Comparison of ENCODE assay signal across 8 cellular contexts in the genomic region with DNA sequence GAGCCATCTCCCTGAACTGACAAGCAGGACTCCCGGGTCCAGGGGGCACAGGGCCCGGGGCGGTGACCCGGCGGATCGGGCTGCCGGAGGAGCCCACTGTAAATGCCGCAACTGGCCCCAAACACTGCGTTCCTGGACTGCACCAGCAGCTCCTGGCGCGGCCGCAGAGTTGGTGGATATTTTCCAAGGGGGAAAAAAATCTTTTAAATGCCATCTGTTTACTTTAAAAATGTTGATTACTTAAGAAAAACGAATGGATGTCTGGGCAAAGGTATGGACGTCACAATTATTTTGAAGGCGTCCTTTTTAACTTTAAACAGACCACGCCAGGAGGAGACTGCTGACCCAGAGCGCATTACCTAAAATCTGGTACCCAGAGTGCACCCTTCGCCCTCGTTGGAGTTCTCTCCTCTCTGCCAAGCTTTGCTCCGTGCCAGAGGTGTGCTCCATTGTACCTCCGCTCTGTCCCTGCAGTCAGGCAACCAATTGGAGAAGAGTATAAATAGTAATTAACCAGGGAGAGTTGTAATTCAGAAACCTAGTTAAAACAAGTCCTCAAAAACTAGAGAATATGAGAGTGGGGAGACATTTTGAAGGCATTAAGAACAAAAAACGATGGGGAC. TPM values are rescaled to one million over a fixed set of nuclear protein-coding genes. Genes with fewer than 3 reads are reported as not detected.
A peak's percentile ranks its signal among the peaks of the same experiment; 100 is the strongest.
DNase-seq lines count a peak whose midpoint lies in the region; ATAC-seq and TF ChIP-seq lines count a peak whose summit lies in the region.

No MANE protein-coding gene starts in this region.

- H3K27ac Mint-ChIP-seq in GM23338 (no peak overlapping the region), progenitor cell of endocrine pancreas (peak overlapping the region; percentile 33)
- peak overlapping the region; percentile 51 for H3K27ac Mint-ChIP-seq in activated CD4-positive, alpha-beta memory T cell treated with anti-CD3 and anti-CD28 coated beads, Interleukin-2, amount 10 ng/mL, durations not matched to agents 7 days and 5 days

- peaks cover 66% of the 10 kb centered on the region for H3K27me3 ChIP-seq in GM23338 (ENCODE audit: insufficient read depth)

- ATAC-seq in GM23338 = no peak
- ATAC-seq in HG03521 (IDR thresholded peaks at IDR 0.05; ENCODE audit: unreplicated experiment) = no peak
- no peak for ATAC-seq in HG03159 (IDR thresholded peaks at IDR 0.05; ENCODE audit: unreplicated experiment)
- ATAC-seq in GM21576 (IDR thresholded peaks at IDR 0.05; ENCODE audit: unreplicated experiment) = no peak

- H3K4me3 ChIP-seq in GM23338 (peak overlapping the region; percentile 81), fibroblast of villous mesenchyme (ENCODE audit: low read depth, low read length) (peak overlapping the region; percentile 98)

- TF ChIP-seq CTCF in GM23338 (conservative IDR thresholded peaks at IDR 0.05; ENCODE audit: low read depth in 2 of 2) (no peak), fibroblast of villous mesenchyme (IDR thresholded peaks at IDR 0.05; ENCODE audit: insufficient read depth, low read depth, low read length) (no peak), progenitor cell of endocrine pancreas (IDR thresholded peaks at IDR 0.05; ENCODE audit: unreplicated experiment) (no peak)

- POLR2A ChIA-PET in activated CD4-positive, alpha-beta memory T cell treated with anti-CD3 and anti-CD28 coated beads, Interleukin-2, amount 10 ng/mL, durations not matched to agents 7 days and 5 days (lab: Charles Lee) = interaction anchor here (8.2 kb wide), 1 partner anchor 106 kb away, joined by 194 read pairs; no protein-coding TSS in a partner anchor

- no peaks in the 10 kb centered on the region for H3K9me2 ChIP-seq in GM23338 (ENCODE audit: insufficient read depth)

- H3F3A ChIP-seq in GM23338 (replicated peaks; ENCODE audit: low read depth) = peaks cover 7% of the 10 kb centered on the region

- peak overlapping the region; percentile 92 for H3K4me2 ChIP-seq in GM23338

- H3K36me3 Mint-ChIP-seq in GM23338 (ENCODE audit: low read depth) (no peaks in the 10 kb centered on the region), progenitor cell of endocrine pancreas (ENCODE audit: insufficient read depth) (no peaks in the 10 kb centered on the region)
- H3K36me3 Mint-ChIP-seq in activated CD4-positive, alpha-beta memory T cell treated with anti-CD3 and anti-CD28 coated beads, Interleukin-2, amount 10 ng/mL, durations not matched to agents 7 days and 5 days (ENCODE audit: low read depth) = peaks cover 36% of the 10 kb centered on the region

- CTCF ChIA-PET in activated CD4-positive, alpha-beta memory T cell treated with anti-CD3 and anti-CD28 coated beads, Interleukin-2, amount 10 ng/mL, durations not matched to agents 7 days and 5 days (lab: Charles Lee) = interaction anchor here (0.8 to 4.0 kb wide), 2 partner anchors 124 to 708 kb away, joined by 3 to 54 read pairs; no protein-coding TSS in a partner anchor

- peaks cover 50% of the 10 kb centered on the region for H3K27me3 Mint-ChIP-seq in GM23338 (ENCODE audit: insufficient read depth, low read depth, poor library complexity)
- peaks cover under 1% of the 10 kb centered on the region for H3K27me3 Mint-ChIP-seq in activated CD4-positive, alpha-beta memory T cell treated with anti-CD3 and anti-CD28 coated beads, Interleukin-2, amount 10 ng/mL, durations not matched to agents 7 days and 5 days
- H3K27me3 Mint-ChIP-seq in progenitor cell of endocrine pancreas = peaks cover 28% of the 10 kb centered on the region

- H3K9me3 Mint-ChIP-seq in GM23338 (peaks cover 4% of the 10 kb centered on the region; the same call in 1 of the 3 replicates), progenitor cell of endocrine pancreas (ENCODE audit: low read depth) (no peaks in the 10 kb centered on the region)
- no peaks in the 10 kb centered on the region for H3K9me3 Mint-ChIP-seq in activated CD4-positive, alpha-beta memory T cell treated with anti-CD3 and anti-CD28 coated beads, Interleukin-2, amount 10 ng/mL, durations not matched to agents 7 days and 5 days

- DNase-seq in GM23338 (ENCODE audit: low spot score) = no peak
- no peak for DNase-seq in activated CD4-positive, alpha-beta memory T cell treated with anti-CD3 and anti-CD28 coated beads, Interleukin-2, amount 10 ng/mL, durations not matched to agents 7 days and 5 days
- no peak for DNase-seq in fibroblast of villous mesenchyme (ENCODE audit: low read depth)
- DNase-seq in progenitor cell of endocrine pancreas (ENCODE audit: low spot score, unreplicated experiment) = no peak
- no peak for DNase-seq in globus pallidus (ENCODE audit: low spot score)

- no peak overlapping the region for H3K27ac ChIP-seq in GM23338 (ENCODE audit: low read depth)

- H3K36me3 ChIP-seq in GM23338 (ENCODE audit: insufficient read depth) = no peaks in the 10 kb centered on the region

- peaks cover 16% of the 10 kb centered on the region; the same call in 1 of the 2 replicates for H4K20me1 ChIP-seq in GM23338 (replicated peaks; ENCODE audit: insufficient read depth)

- H3K4me1 Mint-ChIP-seq in GM23338 = peaks cover 58% of the 10 kb centered on the region
- H3K4me1 Mint-ChIP-seq in activated CD4-positive, alpha-beta memory T cell treated with anti-CD3 and anti-CD28 coated beads, Interleukin-2, amount 10 ng/mL, durations not matched to agents 7 days and 5 days = peaks cover 58% of the 10 kb centered on the region
- peaks cover 31% of the 10 kb centered on the region for H3K4me1 Mint-ChIP-seq in progenitor cell of endocrine pancreas (ENCODE audit: low read depth)

- H3K79me2 ChIP-seq in GM23338 (replicated peaks; ENCODE audit: insufficient read depth) = peaks cover 66% of the 10 kb centered on the region

- H3K4me1 ChIP-seq in GM23338 (ENCODE audit: insufficient read depth) = peaks cover 64% of the 10 kb centered on the region

- H3K4me3 Mint-ChIP-seq in GM23338 (peak overlapping the region; percentile 66), progenitor cell of endocrine pancreas (ENCODE audit: low read depth) (peak overlapping the region; percentile 90)
- peak overlapping the region; percentile 66 for H3K4me3 Mint-ChIP-seq in activated CD4-positive, alpha-beta memory T cell treated with anti-CD3 and anti-CD28 coated beads, Interleukin-2, amount 10 ng/mL, durations not matched to agents 7 days and 5 days

- H2AFZ ChIP-seq in GM23338 = no peak overlapping the region

TF ChIP-seq in GM23338, 12 proteins besides CTCF, POLR2A, EP300 and RAD21:
- peak; percentile 6 for TF ChIP-seq EZH2 (IDR thresholded peaks at IDR 0.05; ENCODE audit: low read depth, unreplicated experiment)
- TF ChIP-seq, protein P1, sequence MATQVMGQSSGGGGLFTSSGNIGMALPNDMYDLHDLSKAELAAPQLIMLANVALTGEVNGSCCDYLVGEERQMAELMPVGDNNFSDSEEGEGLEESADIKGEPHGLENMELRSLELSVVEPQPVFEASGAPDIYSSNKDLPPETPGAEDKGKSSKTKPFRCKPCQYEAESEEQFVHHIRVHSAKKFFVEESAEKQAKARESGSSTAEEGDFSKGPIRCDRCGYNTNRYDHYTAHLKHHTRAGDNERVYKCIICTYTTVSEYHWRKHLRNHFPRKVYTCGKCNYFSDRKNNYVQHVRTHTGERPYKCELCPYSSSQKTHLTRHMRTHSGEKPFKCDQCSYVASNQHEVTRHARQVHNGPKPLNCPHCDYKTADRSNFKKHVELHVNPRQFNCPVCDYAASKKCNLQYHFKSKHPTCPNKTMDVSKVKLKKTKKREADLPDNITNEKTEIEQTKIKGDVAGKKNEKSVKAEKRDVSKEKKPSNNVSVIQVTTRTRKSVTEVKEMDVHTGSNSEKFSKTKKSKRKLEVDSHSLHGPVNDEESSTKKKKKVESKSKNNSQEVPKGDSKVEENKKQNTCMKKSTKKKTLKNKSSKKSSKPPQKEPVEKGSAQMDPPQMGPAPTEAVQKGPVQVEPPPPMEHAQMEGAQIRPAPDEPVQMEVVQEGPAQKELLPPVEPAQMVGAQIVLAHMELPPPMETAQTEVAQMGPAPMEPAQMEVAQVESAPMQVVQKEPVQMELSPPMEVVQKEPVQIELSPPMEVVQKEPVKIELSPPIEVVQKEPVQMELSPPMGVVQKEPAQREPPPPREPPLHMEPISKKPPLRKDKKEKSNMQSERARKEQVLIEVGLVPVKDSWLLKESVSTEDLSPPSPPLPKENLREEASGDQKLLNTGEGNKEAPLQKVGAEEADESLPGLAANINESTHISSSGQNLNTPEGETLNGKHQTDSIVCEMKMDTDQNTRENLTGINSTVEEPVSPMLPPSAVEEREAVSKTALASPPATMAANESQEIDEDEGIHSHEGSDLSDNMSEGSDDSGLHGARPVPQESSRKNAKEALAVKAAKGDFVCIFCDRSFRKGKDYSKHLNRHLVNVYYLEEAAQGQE (IDR thresholded peaks at IDR 0.05; ENCODE audit: unreplicated experiment) = no peak

RNA-seq across cellular contexts. Expression of a gene that starts 3.5 kb away (rescaled TPM):
- 17.7 and 20.6 TPM in 2 replicates for total RNA-seq in GM23338 (2014; rRNA removed; shearing (Covaris generic))
- 6.0 and 8.1 TPM in 2 replicates for polyA plus RNA-seq in GM23338 (2016; fragmentation: Nextera tagmentation; extraction: Ambion mirVana)
- 10 to 100 TPM; 28.9 to 29.9 TPM for total RNA-seq in activated CD4-positive, alpha-beta memory T cell treated with anti-CD3 and anti-CD28 coated beads, Interleukin-2, amount 10 ng/mL, durations not matched to agents 7 days and 5 days
- total RNA-seq in fibroblast of villous mesenchyme (7.4 and 10.4 TPM in 2 replicates), progenitor cell of endocrine pancreas (14.2 and 16.7 TPM in 2 replicates)
